1 cellular context compared by ENCODE assay signal in genomic region chr17:82751171-82751570, GRCh38.
A peak's percentile ranks its signal among the peaks of the same experiment; 100 is the strongest.
TF ChIP-seq lines count a peak whose summit lies in the region.

No MANE protein-coding gene starts in this region.

TF ChIP-seq in K562, 482 proteins besides CTCF, POLR2A, EP300 and RAD21 (continues in another document):
- no peak for TF ChIP-seq TCF7L2 (IDR thresholded peaks at IDR 0.05; ENCODE audit: low read depth, low read length)
- no peak for TF ChIP-seq OTX1 (CRISPR knock-in tag; IDR thresholded peaks at IDR 0.05)
- no peak for TF ChIP-seq SIN3B (IDR thresholded peaks at IDR 0.05; ENCODE audit: low read depth)
- TF ChIP-seq TRIM24 (IDR thresholded peaks at IDR 0.05) = no peak
- TF ChIP-seq BRCA1 (IDR thresholded peaks at IDR 0.05) = no peak
- TF ChIP-seq BRCA1 (CRISPR knock-in tag; IDR thresholded peaks at IDR 0.05) = no peak
- no peak for TF ChIP-seq HINFP (tag; conservative IDR thresholded peaks at IDR 0.05; ENCODE audit: low read depth)
- TF ChIP-seq CC2D1A (IDR thresholded peaks at IDR 0.05) = no peak
- TF ChIP-seq ZNF780A (CRISPR knock-in tag; IDR thresholded peaks at IDR 0.05) = no peak
- TF ChIP-seq ID3 (CRISPR knock-in tag; IDR thresholded peaks at IDR 0.05) = no peak
- no peak for TF ChIP-seq ID3 (tag; IDR thresholded peaks at IDR 0.05)
- no peak for TF ChIP-seq FOXK2 (conservative IDR thresholded peaks at IDR 0.05 in 1 of 2, IDR thresholded peaks at IDR 0.05 in 1 of 2; ENCODE audit: low read depth in 2 of 2)
- TF ChIP-seq ZFX (CRISPR knock-in tag; IDR thresholded peaks at IDR 0.05) = peak; percentile 10; the same call in 1 of the 2 replicates
- peak; percentile 23; the same call in 1 of the 2 replicates for TF ChIP-seq ZNF592 (IDR thresholded peaks at IDR 0.05)
- no peak for TF ChIP-seq NFRKB (IDR thresholded peaks at IDR 0.05; ENCODE audit: low read depth)
- TF ChIP-seq ZNF12 (CRISPR knock-in tag; IDR thresholded peaks at IDR 0.05) = no peak
- TF ChIP-seq ZBTB33 (CRISPR knock-in tag; IDR thresholded peaks at IDR 0.05) = peak; percentile 80
- TF ChIP-seq HDAC3 (IDR thresholded peaks at IDR 0.05; ENCODE audit: borderline replicate concordance, partially characterized antibody) = no peak
- TF ChIP-seq ZZZ3 (IDR thresholded peaks at IDR 0.05) = no peak
- no peak for TF ChIP-seq ZNF311 (CRISPR knock-in tag; IDR thresholded peaks at IDR 0.05)
- no peak for TF ChIP-seq TAF7 (tag; IDR thresholded peaks at IDR 0.05)
- TF ChIP-seq HSF4 (CRISPR knock-in tag; IDR thresholded peaks at IDR 0.05; ENCODE audit: borderline replicate concordance) = no peak
- no peak for TF ChIP-seq XRCC4 (IDR thresholded peaks at IDR 0.05; ENCODE audit: extremely low read depth, insufficient read depth, insufficient read length)
- no peak for TF ChIP-seq SMAD2 (IDR thresholded peaks at IDR 0.05; ENCODE audit: low read depth, low read length)
- no peak for TF ChIP-seq ZNF449 (CRISPR knock-in tag; IDR thresholded peaks at IDR 0.05)
- no peak for TF ChIP-seq NR3C1 (CRISPR knock-in tag; IDR thresholded peaks at IDR 0.05)
- no peak for TF ChIP-seq PTTG1 (tag; IDR thresholded peaks at IDR 0.05; ENCODE audit: low read depth)
- no peak for TF ChIP-seq ZNF280B (CRISPR knock-in tag; IDR thresholded peaks at IDR 0.05)
- TF ChIP-seq ZC3H8 (IDR thresholded peaks at IDR 0.05) = no peak
- TF ChIP-seq HIVEP1 (CRISPR knock-in tag; IDR thresholded peaks at IDR 0.05) = no peak
- peak in 1 of 2 experiments; percentile 67 for TF ChIP-seq E2F6 (IDR thresholded peaks at IDR 0.05; ENCODE audit: borderline replicate concordance in 1 of 2, extremely low read depth in 1 of 2, insufficient read depth in 1 of 2, insufficient read length in 1 of 2, low read depth in 1 of 2, low read length in 1 of 2, poor library complexity in 1 of 2, severe bottlenecking in 1 of 2)
- TF ChIP-seq FOXA1 (IDR thresholded peaks at IDR 0.05; ENCODE audit: borderline replicate concordance) = no peak
- TF ChIP-seq ZBTB40 (IDR thresholded peaks at IDR 0.05) = no peak
- no peak for TF ChIP-seq ZBTB40 (CRISPR knock-in tag; IDR thresholded peaks at IDR 0.05)
- no peak for TF ChIP-seq TFAP4 (CRISPR knock-in tag; IDR thresholded peaks at IDR 0.05; ENCODE audit: borderline replicate concordance)
- no peak for TF ChIP-seq PYGO2 (tag; IDR thresholded peaks at IDR 0.05)
- peak; percentile 73 for TF ChIP-seq SAFB (IDR thresholded peaks at IDR 0.05; ENCODE audit: borderline replicate concordance, low read depth, low read length)
